ENCODE assay signal across 22 cellular contexts in genomic region chr6:25927177-25927576, GRCh38. TPM values are rescaled to one million over a fixed set of nuclear protein-coding genes. Genes with fewer than 3 reads are reported as not detected.
DNase-seq lines count a peak whose midpoint lies in the region; ATAC-seq, FAIRE-seq and TF ChIP-seq lines count a peak whose summit lies in the region.
"Had no signal": no experiment of that assay in that cellular context is flagged by ENCODE, and none has a peak within 500 bp of the region (broad histone marks: within the 10 kb centered on the region; RNA-seq: fewer than 3 reads in every experiment).

No MANE protein-coding gene starts in this region.

- H3K9ac ChIP-seq in HepG2 (ENCODE audit: insufficient read depth, low read depth, low read length): no peak overlapping the region

- H3K4me2 ChIP-seq in HepG2 (ENCODE audit: low read depth, low read length): peak overlapping the region; percentile 82
- H3K4me2 ChIP-seq: GM23338 had no signal

- H3K79me2 ChIP-seq in HepG2 (ENCODE audit: insufficient read depth, low read length): peaks cover 11% of the 10 kb centered on the region

- H3K27me3 ChIP-seq in HepG2 (ENCODE audit: control insufficient read depth in 1 of 2, insufficient read depth in 2 of 2, low read length in 2 of 2): no peaks in the 10 kb centered on the region

- in situ Hi-C loops in HepG2 (cut with HindIII; ENCODE audit: extremely low pct_ligation_motif_present, low pct_unique_long_range_greater_than_20kb): no loop called here

- no peak for DNase-seq in activated CD4-positive, alpha-beta T cell treated with anti-CD3 and anti-CD28 coated beads for 36 hours
- DNase-seq in activated CD4-positive, alpha-beta T cell treated with anti-CD3 and anti-CD28 coated beads for 4 hours: no peak
- DNase-seq in HepG2 (ENCODE audit: low spot score) (no peak), NCI-H446 treated with DMSO at 0.1 percent for 48 hours (lab: John Stamatoyannopoulos, UW) (no peak), NCI-H128 (lab: John Stamatoyannopoulos, UW; ENCODE audit: unreplicated experiment) (no peak)
- DNase-seq: CD4-positive, CD25-positive, alpha-beta regulatory T cell; DMS153; DND-41; H9; NCI-H1105 treated with DMSO at 0.1 percent for 48 hours; NCI-H2029; NCI-H446; NCI-H526 treated with DMSO at 0.1 percent for 48 hours; PC-3 had no signal

- peak overlapping the region; percentile 81 for H3K27ac ChIP-seq in HepG2 (ENCODE audit: extremely low read length, insufficient read depth, low read length)

- TF ChIP-seq CTCF in HepG2 (CRISPR knock-in tag; IDR thresholded peaks at IDR 0.05): no peak

- H3K27ac Mint-ChIP-seq in activated CD4-positive, alpha-beta T cell treated with anti-CD3 and anti-CD28 coated beads for 36 hours: no peak overlapping the region
- H3K27ac Mint-ChIP-seq: CD4-positive, CD25-positive, alpha-beta regulatory T cell; GM23338; H9 had no signal

- no TSS peak for BruUV-seq in HepG2 (replicated peaks; lab: Mats Ljungman, UMichigan)

- no peaks in the 10 kb centered on the region for H3K9me3 Mint-ChIP-seq in activated CD4-positive, alpha-beta T cell treated with anti-CD3 and anti-CD28 coated beads for 36 hours (ENCODE audit: low read depth)
- H3K9me3 Mint-ChIP-seq: GM23338, H9 had no signal

- TF ChIP-seq EP300 in HepG2 (IDR thresholded peaks at IDR 0.05; ENCODE audit: low read depth in 2 of 2, low read length in 2 of 2) (no peak), HepG2 (CRISPR knock-in tag; IDR thresholded peaks at IDR 0.05; ENCODE audit: borderline replicate concordance) (no peak)

- no peak overlapping the region for H3K4me3 Mint-ChIP-seq in activated CD4-positive, alpha-beta T cell treated with anti-CD3 and anti-CD28 coated beads for 36 hours
- H3K4me3 Mint-ChIP-seq: CD4-positive, CD25-positive, alpha-beta regulatory T cell; GM23338; H9 had no signal

- POLR2A ChIA-PET in activated CD4-positive, alpha-beta T cell treated with anti-CD3 and anti-CD28 coated beads for 36 hours (lab: Charles Lee): no interaction called here
- POLR2A ChIA-PET in HepG2 (lab: Yijun Ruan, JAX): interaction anchor here (0.7 to 2.1 kb wide), 4 partner anchors 18 to 99 kb away, joined by 3 to 47 read pairs (median 12); no protein-coding TSS in a partner anchor

- CTCF ChIA-PET in activated CD4-positive, alpha-beta T cell treated with anti-CD3 and anti-CD28 coated beads for 36 hours (lab: Charles Lee): interaction anchor here (0.7 to 1.5 kb wide), 6 partner anchors 11 to 275 kb away, joined by 3 to 4 read pairs (median 3); partner anchors contain the start of gene SCGN
- CTCF ChIA-PET in HepG2 (lab: Yijun Ruan, JAX; ENCODE audit: low intra/inter-chr PET ratio, low total read pairs): no interaction called here

- no peak for FAIRE-seq in HepG2 (lab: Jason Lieb, UNC)
- FAIRE-seq: HTR-8/SVneo had no signal

- peaks cover 60% of the 10 kb centered on the region for H3K4me1 ChIP-seq in HepG2 (ENCODE audit: insufficient read depth, low read length)

- no peak for TF ChIP-seq POLR2A in HepG2 (IDR thresholded peaks at IDR 0.05; ENCODE audit: insufficient read depth in 1 of 2, low read depth in 2 of 2, low read length in 2 of 2)

- no peaks in the 10 kb centered on the region for H3K9me3 ChIP-seq in HepG2 (ENCODE audit: low read length)

- peak; percentile 64 for ATAC-seq in activated CD4-positive, alpha-beta T cell treated with anti-CD3 and anti-CD28 coated beads for 36 hours
- ATAC-seq in SK-N-SH treated with all-trans-retinoic acid at 6 μM for 48 hours (no peak), HepG2 (no peak), HG03045 (IDR thresholded peaks at IDR 0.05; ENCODE audit: unreplicated experiment) (no peak)
- ATAC-seq: GM23338, PC-3 had no signal

- no peak overlapping the region for H2AFZ ChIP-seq in HepG2 (ENCODE audit: low read length)

- no peaks in the 10 kb centered on the region for H3K36me3 Mint-ChIP-seq in activated CD4-positive, alpha-beta T cell treated with anti-CD3 and anti-CD28 coated beads for 36 hours (ENCODE audit: low read depth)
- H3K36me3 Mint-ChIP-seq: CD4-positive, CD25-positive, alpha-beta regulatory T cell had no signal

- 97% methylated on average over 2 of the region's 2 CpGs for WGBS in HepG2 (ENCODE audit: low lambda C conversion rate)

- H3K4me1 Mint-ChIP-seq in activated CD4-positive, alpha-beta T cell treated with anti-CD3 and anti-CD28 coated beads for 36 hours: peaks cover 7% of the 10 kb centered on the region
- H3K4me1 Mint-ChIP-seq: CD4-positive, CD25-positive, alpha-beta regulatory T cell; GM23338 had no signal

- no peaks in the 10 kb centered on the region; a peak in 1 of 5 replicates for H3K36me3 ChIP-seq in HepG2 (replicated peaks in 1 of 2; ENCODE audit: control insufficient read depth in 1 of 2, insufficient read depth in 2 of 2, low read length in 2 of 2)

- no peak overlapping the region for H3K4me3 ChIP-seq in HepG2 (replicated peaks in 1 of 3; ENCODE audit: insufficient read depth in 1 of 3, low read depth in 2 of 3, low read length in 3 of 3)
- H3K4me3 ChIP-seq: GM23338 had no signal

- H3K27me3 Mint-ChIP-seq in activated CD4-positive, alpha-beta T cell treated with anti-CD3 and anti-CD28 coated beads for 36 hours: peaks cover 5% of the 10 kb centered on the region

- H4K20me1 ChIP-seq in HepG2 (ENCODE audit: insufficient read depth, low read length): no peaks in the 10 kb centered on the region

- no peak for TF ChIP-seq RAD21 in HepG2 (CRISPR knock-in tag; IDR thresholded peaks at IDR 0.05)

- intact Hi-C loops in activated CD4-positive, alpha-beta T cell treated with anti-CD3 and anti-CD28 coated beads for 36 hours (cut with DNase I, micrococcal nuclease): no loop called here
- intact Hi-C loops in HepG2 (cut with micrococcal nuclease; ENCODE audit: unreplicated experiment): no loop called here

RNA-seq across cellular contexts. Expression of gene SLC17A2, which starts 3.3 kb away (rescaled TPM):
- total RNA-seq in activated CD4-positive, alpha-beta T cell treated with anti-CD3 and anti-CD28 coated beads for 36 hours: under 1 TPM in 1 of 2 experiments, not detected in 1; 0.07 TPM
- 7.0 and 11.2 TPM in 2 replicates for total RNA-seq in HepG2 (2016; rRNA removed; fragmentation: Illumina TruSeq; extraction: Trizol)
- total RNA-seq in HepG2 (2016; cell fraction: cytosol; rRNA removed; fragmentation: Illumina TruSeq; extraction: Trizol; ENCODE audit: low read depth): 2.2 and 2.7 TPM in 2 replicates
- 9.2 and 10.7 TPM in 2 replicates for total RNA-seq in HepG2 (2016; cell fraction: insoluble cytoplasmic fraction; rRNA removed; fragmentation: Illumina TruSeq; extraction: Trizol)
- total RNA-seq in HepG2 (2016; cell fraction: membrane; rRNA removed; fragmentation: Illumina TruSeq; extraction: Trizol): 5.8 and 6.7 TPM in 2 replicates
- 9.4 and 10.7 TPM in 2 replicates for total RNA-seq in HepG2 (2016; cell fraction: nucleus; rRNA removed; fragmentation: Illumina TruSeq; extraction: Trizol)
- polyA plus RNA-seq in HepG2 (2011; rRNA removed): 32.4 and 46.4 TPM in 2 replicates
- polyA plus RNA-seq in HepG2 (2011; cell fraction: cytosol; rRNA removed): 25.3 and 48.3 TPM in 2 replicates
- polyA plus RNA-seq in HepG2 (2011; cell fraction: nucleus; rRNA removed): 27.5 and 41.5 TPM in 2 replicates
- polyA plus RNA-seq in HepG2 (2012): 29.6 and 59.7 TPM in 2 replicates
- polyA plus RNA-seq in HepG2 (2016; cell fraction: cytosol; fragmentation: Illumina TruSeq; extraction: Trizol; ENCODE audit: low read depth): 0.93 and 0.97 TPM in 2 replicates
- 6.3 and 7.7 TPM in 2 replicates for polyA plus RNA-seq in HepG2 (2016; cell fraction: insoluble cytoplasmic fraction; fragmentation: Illumina TruSeq; extraction: Trizol; ENCODE audit: low read depth)
- 2.5 and 2.7 TPM in 2 replicates for polyA plus RNA-seq in HepG2 (2016; cell fraction: membrane; fragmentation: Illumina TruSeq; extraction: Trizol; ENCODE audit: low read depth)
- 13.0 and 13.3 TPM in 2 replicates for polyA plus RNA-seq in HepG2 (2016; cell fraction: nucleus; fragmentation: Illumina TruSeq; extraction: Trizol; ENCODE audit: insufficient read depth, low read depth)
- 42.4 TPM in 1 of 2 replicates, not detected in the other for polyA minus RNA-seq in HepG2 (2011; rRNA and poly(A)+ RNA removed; ENCODE audit: low replicate concordance)
- 14.6 and 22.0 TPM in 2 replicates for polyA minus RNA-seq in HepG2 (2011; cell fraction: cytosol; rRNA and poly(A)+ RNA removed)
- 23.2 and 41.0 TPM in 2 replicates for polyA minus RNA-seq in HepG2 (2011; cell fraction: nucleus; rRNA and poly(A)+ RNA removed)
- total RNA-seq: A172; CD4-positive, CD25-positive, alpha-beta regulatory T cell; GM23338; H9; LHCN-M2; MCF 10A; PC-3 had no signal
- polyA plus RNA-seq: BJ; CD4-positive, CD25-positive, alpha-beta regulatory T cell; GM23338 had no signal

RNA-seq across cellular contexts. Expression of gene TRIM38, which starts 35.4 kb away (rescaled TPM):
- 10 to 100 TPM; 24.9 TPM for total RNA-seq in activated CD4-positive, alpha-beta T cell treated with anti-CD3 and anti-CD28 coated beads for 36 hours
- total RNA-seq in HepG2 (2016; rRNA removed; fragmentation: Illumina TruSeq; extraction: Trizol): 2.5 and 3.6 TPM in 2 replicates
- total RNA-seq in HepG2 (2016; cell fraction: cytosol; rRNA removed; fragmentation: Illumina TruSeq; extraction: Trizol; ENCODE audit: low read depth): 0.40 and 0.44 TPM in 2 replicates
- total RNA-seq in HepG2 (2016; cell fraction: insoluble cytoplasmic fraction; rRNA removed; fragmentation: Illumina TruSeq; extraction: Trizol): 2.6 and 3.4 TPM in 2 replicates
- total RNA-seq in HepG2 (2016; cell fraction: membrane; rRNA removed; fragmentation: Illumina TruSeq; extraction: Trizol): 1.1 TPM in 2 replicates
- 3.4 TPM in 2 replicates for total RNA-seq in HepG2 (2016; cell fraction: nucleus; rRNA removed; fragmentation: Illumina TruSeq; extraction: Trizol)
- polyA plus RNA-seq in HepG2 (2011; rRNA removed): 3.1 and 3.7 TPM in 2 replicates
- polyA plus RNA-seq in HepG2 (2011; cell fraction: cytosol; rRNA removed): 1.1 and 1.8 TPM in 2 replicates
- polyA plus RNA-seq in HepG2 (2011; cell fraction: nucleus; rRNA removed): 4.0 and 5.6 TPM in 2 replicates
- 2.3 and 2.9 TPM in 2 replicates for polyA plus RNA-seq in HepG2 (2012)
- polyA plus RNA-seq in HepG2 (2016; cell fraction: cytosol; fragmentation: Illumina TruSeq; extraction: Trizol; ENCODE audit: low read depth): 0.16 and 0.17 TPM in 2 replicates
- polyA plus RNA-seq in HepG2 (2016; cell fraction: insoluble cytoplasmic fraction; fragmentation: Illumina TruSeq; extraction: Trizol; ENCODE audit: low read depth): 2.1 and 2.5 TPM in 2 replicates
- polyA plus RNA-seq in HepG2 (2016; cell fraction: membrane; fragmentation: Illumina TruSeq; extraction: Trizol; ENCODE audit: low read depth): 0.42 and 0.45 TPM in 2 replicates
- 4.1 and 4.8 TPM in 2 replicates for polyA plus RNA-seq in HepG2 (2016; cell fraction: nucleus; fragmentation: Illumina TruSeq; extraction: Trizol; ENCODE audit: insufficient read depth, low read depth)
- polyA minus RNA-seq in HepG2 (2011; rRNA and poly(A)+ RNA removed; ENCODE audit: low replicate concordance): 2.6 and 4.4 TPM in 2 replicates
- 1.8 and 2.8 TPM in 2 replicates for polyA minus RNA-seq in HepG2 (2011; cell fraction: cytosol; rRNA and poly(A)+ RNA removed)
- 8.8 and 11.1 TPM in 2 replicates for polyA minus RNA-seq in HepG2 (2011; cell fraction: nucleus; rRNA and poly(A)+ RNA removed)

RNA-seq across cellular contexts. Expression of gene SLC17A3, which starts 53.1 kb away (rescaled TPM):
- under 1 TPM; 0.21 to 0.33 TPM for total RNA-seq in activated CD4-positive, alpha-beta T cell treated with anti-CD3 and anti-CD28 coated beads for 36 hours
- total RNA-seq in HepG2 (2016; rRNA removed; fragmentation: Illumina TruSeq; extraction: Trizol): 0.09 TPM in 1 of 2 replicates, not detected in the other
- not detected in 2 replicates for total RNA-seq in HepG2 (2016; cell fraction: cytosol; rRNA removed; fragmentation: Illumina TruSeq; extraction: Trizol; ENCODE audit: low read depth)
- not detected in 2 replicates for total RNA-seq in HepG2 (2016; cell fraction: insoluble cytoplasmic fraction; rRNA removed; fragmentation: Illumina TruSeq; extraction: Trizol)
- not detected in 2 replicates for total RNA-seq in HepG2 (2016; cell fraction: membrane; rRNA removed; fragmentation: Illumina TruSeq; extraction: Trizol)
- total RNA-seq in HepG2 (2016; cell fraction: nucleus; rRNA removed; fragmentation: Illumina TruSeq; extraction: Trizol): not detected in 2 replicates
- polyA plus RNA-seq in HepG2 (2011; rRNA removed): 0.08 and 0.11 TPM in 2 replicates
- 0.05 TPM in 1 of 2 replicates, not detected in the other for polyA plus RNA-seq in HepG2 (2011; cell fraction: cytosol; rRNA removed)
- polyA plus RNA-seq in HepG2 (2011; cell fraction: nucleus; rRNA removed): 0.48 and 0.58 TPM in 2 replicates
- 0.60 and 2.0 TPM in 2 replicates for polyA plus RNA-seq in HepG2 (2012)
- polyA plus RNA-seq in HepG2 (2016; cell fraction: cytosol; fragmentation: Illumina TruSeq; extraction: Trizol; ENCODE audit: low read depth): not detected in 2 replicates
- not detected in 2 replicates for polyA plus RNA-seq in HepG2 (2016; cell fraction: insoluble cytoplasmic fraction; fragmentation: Illumina TruSeq; extraction: Trizol; ENCODE audit: low read depth)
- not detected in 2 replicates for polyA plus RNA-seq in HepG2 (2016; cell fraction: membrane; fragmentation: Illumina TruSeq; extraction: Trizol; ENCODE audit: low read depth)
- not detected in 2 replicates for polyA plus RNA-seq in HepG2 (2016; cell fraction: nucleus; fragmentation: Illumina TruSeq; extraction: Trizol; ENCODE audit: insufficient read depth, low read depth)
- not detected in 2 replicates for polyA minus RNA-seq in HepG2 (2011; rRNA and poly(A)+ RNA removed; ENCODE audit: low replicate concordance)
- polyA minus RNA-seq in HepG2 (2011; cell fraction: cytosol; rRNA and poly(A)+ RNA removed): not detected in 2 replicates
- polyA minus RNA-seq in HepG2 (2011; cell fraction: nucleus; rRNA and poly(A)+ RNA removed): not detected in 2 replicates
- total RNA-seq: A172; CD4-positive, CD25-positive, alpha-beta regulatory T cell; GM23338; H9; LHCN-M2; MCF 10A; PC-3 had no signal
- polyA plus RNA-seq: BJ, GM23338 had no signal
